10 cellular contexts compared by ENCODE assay signal in genomic region chr1:21313146-21313885, GRCh38. TPM values are rescaled to one million over a fixed set of nuclear protein-coding genes. Genes with fewer than 3 reads are reported as not detected.
A peak's percentile ranks its signal among the peaks of the same experiment; 100 is the strongest.
DNase-seq lines count a peak whose midpoint lies in the region; ATAC-seq and TF ChIP-seq lines count a peak whose summit lies in the region.
"Had no signal": no experiment of that assay in that cellular context is flagged by ENCODE, and none has a peak within 500 bp of the region (broad histone marks: within the 10 kb centered on the region; RNA-seq: fewer than 3 reads in every experiment).

No MANE protein-coding gene starts in this region.

- H3K27ac ChIP-seq in left ventricle myocardium inferior (replicated peaks) = peak overlapping the region; percentile 89
- peak overlapping the region; percentile 66 for H3K27ac ChIP-seq in stomach smooth muscle (ENCODE audit: low read length)

- H3K9ac ChIP-seq in adipocyte (ENCODE audit: low read length) (peak overlapping the region; percentile 63), stomach smooth muscle (ENCODE audit: low read length in 2 of 2) (peak overlapping the region in 1 of 2 donors; percentile 13)

- H3K27me3 ChIP-seq in adipocyte (replicated peaks; ENCODE audit: control insufficient read depth, insufficient read depth, low read length) (no peaks in the 10 kb centered on the region), left ventricle myocardium inferior (ENCODE audit: low read depth) (no peaks in the 10 kb centered on the region), stomach smooth muscle (ENCODE audit: control insufficient read depth in 1 of 2, insufficient read depth in 2 of 2, low read length in 2 of 2) (no peaks in the 10 kb centered on the region)
- H3K27me3 ChIP-seq: heart left ventricle had no signal

- no peak for TF ChIP-seq CTCF in HFF-Myc (IDR thresholded peaks at IDR 0.05; ENCODE audit: low read depth, low read length, missing control alignments)
- no peak for TF ChIP-seq CTCF in left ventricle myocardium inferior (IDR thresholded peaks at IDR 0.05; ENCODE audit: borderline replicate concordance)

- H3K9me3 ChIP-seq in adipocyte (ENCODE audit: control insufficient read depth, low read length) (no peaks in the 10 kb centered on the region), left ventricle myocardium inferior (replicated peaks) (no peaks in the 10 kb centered on the region), stomach smooth muscle (ENCODE audit: control insufficient read depth in 2 of 2, low read length in 2 of 2) (no peaks in the 10 kb centered on the region)
- H3K9me3 ChIP-seq: heart left ventricle had no signal

- ATAC-seq in GM19395 (IDR thresholded peaks at IDR 0.05; ENCODE audit: unreplicated experiment) = no peak

- no peaks in the 10 kb centered on the region for H3K36me3 ChIP-seq in adipocyte (ENCODE audit: control insufficient read depth, insufficient read depth, low read length, severe bottlenecking)
- H3K36me3 ChIP-seq in left ventricle myocardium inferior = no peaks in the 10 kb centered on the region
- no peaks in the 10 kb centered on the region for H3K36me3 ChIP-seq in stomach smooth muscle (ENCODE audit: control insufficient read depth in 2 of 2, insufficient read depth in 2 of 2, low read length in 2 of 2)
- H3K36me3 ChIP-seq: heart left ventricle had no signal

- DNase-seq in HFF-Myc (ENCODE audit: extremely low read depth, low read depth) = peak; percentile 88
- DNase-seq in adipocyte (ENCODE audit: low read depth) = peak; percentile 48
- no peak for DNase-seq in left ventricle myocardium inferior
- no peak for DNase-seq in 8988T
- DNase-seq in activated gamma-delta T cell treated with Interleukin-2 at 50 U/mL for 16 hours = no peak
- DNase-seq: activated CD4-positive, alpha-beta T cell treated with anti-CD3 and anti-CD28 coated beads for 48 hours; NCI-H1048 had no signal

- H3K4me3 ChIP-seq in HFF-Myc (replicated peaks; ENCODE audit: low read depth, low read length) (peak overlapping the region; percentile 15; the same call in 1 of the 2 replicates), adipocyte (ENCODE audit: low read length) (peak overlapping the region; percentile 3), left ventricle myocardium inferior (no peak overlapping the region), stomach smooth muscle (ENCODE audit: low read length in 2 of 2) (no peak overlapping the region)
- H3K4me3 ChIP-seq: heart left ventricle had no signal

- H3K4me1 ChIP-seq in adipocyte (ENCODE audit: control insufficient read depth, insufficient read depth, low read length) (peaks cover 76% of the 10 kb centered on the region), left ventricle myocardium inferior (peaks cover 84% of the 10 kb centered on the region), stomach smooth muscle (ENCODE audit: control insufficient read depth, insufficient read depth, low read length) (peaks cover 78% of the 10 kb centered on the region)

- intact Hi-C loops in left ventricle myocardium inferior (cut with micrococcal nuclease) = no loop called here

RNA-seq across cellular contexts. Expression of gene ECE1, which starts 23.1 kb away (rescaled TPM):
- total RNA-seq in left ventricle myocardium inferior = 54.7 TPM

Comparison
In these comparisons a context has a peak if more than half of its experiments do, and no peak if none do; other contexts are left out.
1. DNase-seq: peak in HFF-Myc (single experiment) and adipocyte (single experiment); none in left ventricle myocardium inferior (single experiment), 8988T (single experiment) and activated gamma-delta T cell treated with Interleukin-2 at 50 U/mL for 16 hours (single experiment).
2. H3K4me3 ChIP-seq: peak in HFF-Myc (single experiment) and adipocyte (single experiment); none in left ventricle myocardium inferior (single experiment) and stomach smooth muscle (0 of 2).